24 cellular contexts compared by ENCODE assay signal in the genomic region with DNA sequence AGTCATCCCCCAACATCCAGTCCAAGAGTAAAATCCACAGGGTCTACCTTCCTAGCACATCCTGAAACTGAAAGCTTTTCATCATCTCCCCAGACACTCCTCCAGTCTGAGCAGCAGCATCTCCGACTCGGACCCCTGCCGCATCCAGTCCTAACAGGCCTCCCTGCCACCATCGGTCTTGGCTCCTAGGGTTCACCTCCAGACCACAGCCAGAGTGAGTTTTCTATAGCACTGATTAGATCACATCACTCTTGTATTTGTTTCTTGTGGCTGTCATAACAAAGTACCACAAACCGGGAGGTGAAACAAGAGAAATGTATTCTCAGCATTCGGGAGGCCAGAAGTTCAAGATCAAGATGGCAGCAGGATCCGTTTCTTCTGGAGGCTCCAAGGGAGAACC.
"Had no signal": no experiment of that assay in that cellular context is flagged by ENCODE, and none has a peak within 500 bp of the region (broad histone marks: within the 10 kb centered on the region; RNA-seq: fewer than 3 reads in every experiment).

No MANE protein-coding gene starts in this region.

- H3K27ac ChIP-seq: ascending aorta, body of pancreas, KMS-11 had no signal

- ATAC-seq: activated naive CD4-positive, alpha-beta T cell treated with anti-CD3 and anti-CD28 coated beads, Interleukin-2, amount 50 U/mL, for 72 hours; activated naive CD8-positive, alpha-beta T cell treated with anti-CD3 and anti-CD28 coated beads, Interleukin-2, amount 50 U/mL, for 24 hours; body of pancreas; HepG2; T-helper 17 cell; WTC11 had no signal

- DNase-seq: activated CD4-positive, alpha-beta T cell treated with anti-CD3 and anti-CD28 coated beads for 48 hours; activated CD4-positive, alpha-beta T cell treated with anti-CD3 and anti-CD28 coated beads, Interleukin-2, amount 50 U/mL, for 4 hours; activated effector memory CD4-positive, alpha-beta T cell treated with Interleukin-2 at 50 U/mL for 16 hours; activated naive CD4-positive, alpha-beta T cell treated with Interleukin-2 at 50 U/mL for 16 hours; activated naive CD8-positive, alpha-beta T cell treated with anti-CD3 and anti-CD28 coated beads, Interleukin-2, amount 50 U/mL, for 24 hours; amniotic stem cell; central memory CD4-positive, alpha-beta T cell; NCI-H1092 treated with DMSO at 0.1 percent for 48 hours; NCI-H1417 treated with DMSO at 0.1 percent for 48 hours; NCI-H1694; NCI-H2029; NCI-H510A treated with DMSO at 0.1 percent for 48 hours; NCI-H69; SHP77; T-helper 17 cell; T-helper 9 cell had no signal

- H3K9me3 ChIP-seq: ascending aorta, body of pancreas had no signal

- H3K4me3 ChIP-seq: ascending aorta, body of pancreas had no signal

- H3K27me3 ChIP-seq: ascending aorta, body of pancreas had no signal

- H3K36me3 Mint-ChIP-seq: WTC11 had no signal

- H3K4me3 Mint-ChIP-seq: activated naive CD8-positive, alpha-beta T cell treated with anti-CD3 and anti-CD28 coated beads, Interleukin-2, amount 50 U/mL, for 24 hours; T-helper 17 cell; WTC11 had no signal

- H3K27ac Mint-ChIP-seq: activated naive CD4-positive, alpha-beta T cell treated with anti-CD3 and anti-CD28 coated beads, Interleukin-2, amount 50 U/mL, for 72 hours; activated naive CD8-positive, alpha-beta T cell treated with anti-CD3 and anti-CD28 coated beads, Interleukin-2, amount 50 U/mL, for 24 hours; T-helper 17 cell; WTC11 had no signal

- FAIRE-seq: bronchial epithelial cell, HepG2, RCC 7860 had no signal

- H3K36me3 ChIP-seq: ascending aorta had no signal

- H3K4me1 Mint-ChIP-seq: T-helper 17 cell had no signal
